7 cellular contexts compared by ENCODE assay signal in genomic region chr15:90648137-90649070, GRCh38.
DNase-seq lines count a peak whose midpoint lies in the region; ATAC-seq and TF ChIP-seq lines count a peak whose summit lies in the region.

No MANE protein-coding gene starts in this region.

- no peak overlapping the region; the same call in 1 of the 2 replicates for H3K4me3 ChIP-seq in GM12865 (ENCODE audit: low read depth, low read length)

- peak; percentile 88 for DNase-seq in GM12865 (ENCODE audit: low read depth)
- DNase-seq in NCI-H2171 (lab: John Stamatoyannopoulos, UW) = peak; percentile 48
- peak; percentile 47 for DNase-seq in activated CD4-positive, CD25-positive, alpha-beta regulatory T cell treated with anti-CD3 and anti-CD28 coated beads, Interleukin-2, amount 50 U/mL, for 16 hours (ENCODE audit: low read depth, low spot score)
- peak; percentile 79 for DNase-seq in cerebellum (ENCODE audit: low spot score)
- peak; percentile 84 for DNase-seq in left kidney (ENCODE audit: low read depth, low spot score)
- peak; percentile 69 for DNase-seq in stimulated activated CD4-positive, alpha-beta T cell treated with anti-CD3 and anti-CD28 coated beads, Interleukin-4, amount 100 ng/mL, for 24 hours

- TF ChIP-seq CTCF in GM12865 (IDR thresholded peaks at IDR 0.05; ENCODE audit: insufficient read depth, low read depth, low read length, missing control alignments) = peak; percentile 88

- peak; percentile 44 for ATAC-seq in HG02798 (IDR thresholded peaks at IDR 0.05; ENCODE audit: poor library complexity, unreplicated experiment)
